In the genomic region with DNA sequence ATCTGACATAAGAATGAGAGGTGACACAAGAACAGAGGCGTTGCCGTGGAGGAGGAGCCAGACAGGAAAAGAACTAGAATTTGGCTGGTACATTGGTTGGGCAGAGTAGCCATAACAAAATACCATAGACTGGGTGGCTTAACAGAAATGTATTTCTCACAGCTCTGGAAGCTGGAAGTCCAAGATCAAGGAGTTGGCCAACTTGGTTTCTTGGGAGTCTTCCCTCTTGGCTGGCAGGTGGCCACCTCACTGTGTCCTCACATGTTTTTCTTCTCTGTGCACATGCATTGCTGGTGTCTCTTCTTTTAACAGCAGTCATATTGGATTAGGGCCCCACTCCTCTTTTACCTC, we compare ENCODE assay signal across 1 cellular context.
A peak's percentile ranks its signal among the peaks of the same experiment; 100 is the strongest.
TF ChIP-seq lines count a peak whose summit lies in the region.

No MANE protein-coding gene starts in this region.

TF ChIP-seq in HepG2, 621 proteins besides CTCF, POLR2A, EP300 and RAD21:
- TF ChIP-seq, protein P1, sequence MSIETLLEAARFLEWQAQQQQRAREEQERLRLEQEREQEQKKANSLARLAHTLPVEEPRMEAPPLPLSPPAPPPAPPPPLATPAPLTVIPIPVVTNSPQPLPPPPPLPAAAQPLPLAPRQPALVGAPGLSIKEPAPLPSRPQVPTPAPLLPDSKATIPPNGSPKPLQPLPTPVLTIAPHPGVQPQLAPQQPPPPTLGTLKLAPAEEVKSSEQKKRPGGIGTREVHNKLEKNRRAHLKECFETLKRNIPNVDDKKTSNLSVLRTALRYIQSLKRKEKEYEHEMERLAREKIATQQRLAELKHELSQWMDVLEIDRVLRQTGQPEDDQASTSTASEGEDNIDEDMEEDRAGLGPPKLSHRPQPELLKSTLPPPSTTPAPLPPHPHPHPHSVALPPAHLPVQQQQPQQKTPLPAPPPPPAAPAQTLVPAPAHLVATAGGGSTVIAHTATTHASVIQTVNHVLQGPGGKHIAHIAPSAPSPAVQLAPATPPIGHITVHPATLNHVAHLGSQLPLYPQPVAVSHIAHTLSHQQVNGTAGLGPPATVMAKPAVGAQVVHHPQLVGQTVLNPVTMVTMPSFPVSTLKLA (IDR thresholded peaks at IDR 0.05): 0 out of 2 replicates have a peak, but pooled peaks have one; percentile 26
- TF ChIP-seq, protein P2, sequence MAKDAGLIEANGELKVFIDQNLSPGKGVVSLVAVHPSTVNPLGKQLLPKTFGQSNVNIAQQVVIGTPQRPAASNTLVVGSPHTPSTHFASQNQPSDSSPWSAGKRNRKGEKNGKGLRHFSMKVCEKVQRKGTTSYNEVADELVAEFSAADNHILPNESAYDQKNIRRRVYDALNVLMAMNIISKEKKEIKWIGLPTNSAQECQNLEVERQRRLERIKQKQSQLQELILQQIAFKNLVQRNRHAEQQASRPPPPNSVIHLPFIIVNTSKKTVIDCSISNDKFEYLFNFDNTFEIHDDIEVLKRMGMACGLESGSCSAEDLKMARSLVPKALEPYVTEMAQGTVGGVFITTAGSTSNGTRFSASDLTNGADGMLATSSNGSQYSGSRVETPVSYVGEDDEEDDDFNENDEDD (CRISPR knock-in tag; IDR thresholded peaks at IDR 0.05; ENCODE audit: borderline replicate concordance): no peak
